In genomic region chr11:20671856-20672546, GRCh38 we compare ENCODE assay signal across 8 cellular contexts. TPM values are rescaled to one million over a fixed set of nuclear protein-coding genes. Genes with fewer than 3 reads are reported as not detected.
A peak's percentile ranks its signal among the peaks of the same experiment; 100 is the strongest.
DNase-seq lines count a peak whose midpoint lies in the region; ATAC-seq, FAIRE-seq and TF ChIP-seq lines count a peak whose summit lies in the region.
"Had no signal": no experiment of that assay in that cellular context is flagged by ENCODE, and none has a peak within 500 bp of the region (broad histone marks: within the 10 kb centered on the region; RNA-seq: fewer than 3 reads in every experiment).

No MANE protein-coding gene starts in this region.

- no peak for ATAC-seq in sciatic nerve
- ATAC-seq: naive thymus-derived CD8-positive, alpha-beta T cell had no signal

- no peaks in the 10 kb centered on the region for H3K36me3 ChIP-seq in WERI-Rb-1

- no peak overlapping the region for H3K4me3 ChIP-seq in GM12875 (ENCODE audit: low read depth, low read length)
- no peak overlapping the region for H3K4me3 ChIP-seq in WERI-Rb-1 (ENCODE audit: low read depth, low read length)

- TF ChIP-seq CTCF in GM12875 (IDR thresholded peaks at IDR 0.05; ENCODE audit: borderline replicate concordance, insufficient read depth, low read depth, low read length), result peak; percentile 32; the same call in 1 of the 2 replicates
- peak; percentile 66 for TF ChIP-seq CTCF in WERI-Rb-1 (IDR thresholded peaks at IDR 0.05; ENCODE audit: low read depth, low read length)

- H3K27ac ChIP-seq in WERI-Rb-1, result no peak overlapping the region

- peaks cover 28% of the 10 kb centered on the region for H3K27me3 ChIP-seq in WERI-Rb-1 (ENCODE audit: insufficient read depth, low read depth, severe bottlenecking)

- DNase-seq in NCI-H146 treated with DMSO at 0.1 percent for 48 hours (lab: John Stamatoyannopoulos, UW; ENCODE audit: unreplicated experiment) (peak; percentile 73), WERI-Rb-1 (peak; percentile 43), pons (ENCODE audit: low spot score) (peak; percentile 55), sciatic nerve (ENCODE audit: low spot score) (no peak), midbrain (lab: John Stamatoyannopoulos, UW) (no peak), frontal cortex (ENCODE audit: low spot score in 2 of 2) (no peak)
- DNase-seq: naive thymus-derived CD8-positive, alpha-beta T cell had no signal

- FAIRE-seq in frontal cortex (lab: Jason Lieb, UNC), result no peak

- intact Hi-C loops in sciatic nerve (cut with DNase I), result no loop called here

- H3K9me3 ChIP-seq in WERI-Rb-1 (ENCODE audit: severe bottlenecking), result no peaks in the 10 kb centered on the region

RNA-seq across cellular contexts. Expression of gene NELL1, which starts 2.6 kb away (rescaled TPM):
- total RNA-seq in sciatic nerve, result 0.18 TPM
- 65.6 TPM for total RNA-seq in frontal cortex
- total RNA-seq: naive thymus-derived CD8-positive, alpha-beta T cell had no signal

Comparison
In these comparisons a context has a peak if more than half of its experiments do, and no peak if none do; other contexts are left out.
1. DNase-seq: peak in NCI-H146 treated with DMSO at 0.1 percent for 48 hours (single experiment), WERI-Rb-1 (single experiment) and pons (single experiment); none in sciatic nerve (single experiment), midbrain (single experiment) and frontal cortex (0 of 2).
2. RNA of gene NELL1, which starts 2.6 kb away (total RNA-seq): 65.6 TPM in frontal cortex (single experiment); 0.18 TPM in sciatic nerve (single experiment); every median in the first group is over 10 times any median in the second.